In the genomic region with DNA sequence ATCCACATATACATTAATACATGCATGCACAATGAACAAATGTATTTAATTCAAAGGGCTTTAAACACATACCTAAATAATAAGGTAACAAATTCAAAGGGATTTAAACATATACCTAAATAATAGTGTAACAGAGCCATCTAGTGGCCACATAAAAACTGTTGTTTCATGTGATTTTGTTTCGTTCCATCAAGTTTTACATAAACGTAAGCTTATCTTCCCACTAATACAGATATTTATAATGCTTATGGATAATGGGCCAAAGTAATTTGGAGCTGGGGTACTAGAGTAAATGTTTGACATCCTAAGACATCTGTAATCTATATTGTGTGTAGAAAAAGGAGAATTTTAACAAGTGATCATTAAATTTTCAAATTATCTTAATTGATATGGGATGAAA, we compare ENCODE assay signal across 8 cellular contexts.
DNase-seq lines count a peak whose midpoint lies in the region; ATAC-seq and TF ChIP-seq lines count a peak whose summit lies in the region.

No MANE protein-coding gene starts in this region.

- no peaks in the 10 kb centered on the region for H3K9me3 Mint-ChIP-seq in H9

- H2BK20ac ChIP-seq in H9 (ENCODE audit: low read depth, low read length, poor library complexity, severe bottlenecking), result no peak overlapping the region

- in situ Hi-C loops in astrocyte of the cerebellum (cut with HindIII; ENCODE audit: low sequenced_read_pairs), result no loop called here

- no peak overlapping the region for H3K18ac ChIP-seq in H9 (ENCODE audit: insufficient read length, low read depth, low read length)

- H3K14ac ChIP-seq in H9 (ENCODE audit: insufficient read depth, low read length), result no peak overlapping the region

- H2AK5ac ChIP-seq in H9 (ENCODE audit: insufficient read length, low read length), result no peak overlapping the region

- H3K27ac Mint-ChIP-seq in H9, result no peak overlapping the region

- H2BK120ac ChIP-seq in H9 (ENCODE audit: low read depth, low read length, poor library complexity, severe bottlenecking), result no peak overlapping the region

- H3K27me3 ChIP-seq in H9 (ENCODE audit: insufficient read depth, low read length), result no peaks in the 10 kb centered on the region

- no peak overlapping the region for H3K4me3 ChIP-seq in astrocyte of the cerebellum (ENCODE audit: low read depth, low read length)

- H3K4me2 ChIP-seq in H9 (ENCODE audit: insufficient read depth, insufficient read length, low read length), result no peak overlapping the region

- H3K9me3 ChIP-seq in H9 (ENCODE audit: control insufficient read depth, low read depth, low read length), result no peaks in the 10 kb centered on the region

- no peak overlapping the region for H3K4ac ChIP-seq in H9 (ENCODE audit: low read depth, low read length)

- no peaks in the 10 kb centered on the region for H3K4me1 Mint-ChIP-seq in H9

- H3K23me2 ChIP-seq in H9 (ENCODE audit: insufficient read length, low read depth, low read length, poor library complexity, severe bottlenecking), result no peaks in the 10 kb centered on the region

- no peak overlapping the region for H2BK12ac ChIP-seq in H9 (ENCODE audit: insufficient read length, low read depth, low read length)

- no peak overlapping the region for H3K9ac ChIP-seq in H9 (ENCODE audit: extremely low read depth, insufficient read length, low read length)

- H3K36me3 Mint-ChIP-seq in H9 (ENCODE audit: insufficient read depth in 1 of 3, low read depth in 3 of 3), result no peaks in the 10 kb centered on the region

- TF ChIP-seq CTCF in H9 (conservative IDR thresholded peaks at IDR 0.05) (peak; percentile 78), astrocyte of the cerebellum (IDR thresholded peaks at IDR 0.05; ENCODE audit: low read depth, low read length, missing control alignments) (peak; percentile 11)

- no peak overlapping the region for H3K27ac ChIP-seq in H9 (ENCODE audit: insufficient read length, low read depth, low read length)

- no peak overlapping the region for H4K8ac ChIP-seq in H9 (replicated peaks; ENCODE audit: insufficient read length, low read depth, low read length)

- no peaks in the 10 kb centered on the region for H3K79me2 ChIP-seq in H9 (ENCODE audit: insufficient read depth, low read length)

- ATAC-seq in HG03460 (IDR thresholded peaks at IDR 0.05; ENCODE audit: unreplicated experiment), result no peak

- H3K79me1 ChIP-seq in H9 (ENCODE audit: insufficient read depth, low read depth, low read length, poor library complexity, severe bottlenecking), result no peaks in the 10 kb centered on the region

- H4K20me1 ChIP-seq in H9 (ENCODE audit: control insufficient read depth, insufficient read depth, insufficient read length), result no peaks in the 10 kb centered on the region

- H3K4me1 ChIP-seq in H9 (ENCODE audit: insufficient read depth, low read length), result no peaks in the 10 kb centered on the region

- H3K56ac ChIP-seq in H9 (ENCODE audit: insufficient read length, low read depth, low read length), result no peak overlapping the region

- no CpG with 5 or more reads among the region's 2 CpGs for WGBS in H9 (ENCODE audit: extremely low coverage, insufficient read length, low lambda C conversion rate)

- no peak overlapping the region for H4K91ac ChIP-seq in H9 (ENCODE audit: insufficient read length, low read depth, low read length)

- no peak overlapping the region for H4K5ac ChIP-seq in H9 (ENCODE audit: insufficient read length, low read depth, low read length)

- no peak overlapping the region for H2AFZ ChIP-seq in H9 (ENCODE audit: low read length)

- no peak overlapping the region for H3K23ac ChIP-seq in H9 (ENCODE audit: insufficient read length, low read depth, low read length)

- DNase-seq in NCI-H2081 (lab: John Stamatoyannopoulos, UW) (peak; percentile 5 to 45), NCI-H2081 treated with DMSO at 0.1 percent for 48 hours (lab: John Stamatoyannopoulos, UW) (no peak), H9 (no peak), NCI-H1694 (lab: John Stamatoyannopoulos, UW) (peak; percentile 49), astrocyte of the cerebellum (ENCODE audit: low read depth) (peak; percentile 55), kidney glomerular epithelial cell (lab: John Stamatoyannopoulos, UW) (peak; percentile 20), 8988T (no peak)

- no peak overlapping the region for H2BK15ac ChIP-seq in H9 (ENCODE audit: low read depth, low read length)

- H2BK5ac ChIP-seq in H9 (ENCODE audit: insufficient read length, low read length), result no peak overlapping the region

- H3T11ph ChIP-seq in H9 (ENCODE audit: low read length), result no peak overlapping the region

- no peaks in the 10 kb centered on the region for H3K27me3 Mint-ChIP-seq in H9 (ENCODE audit: low read depth)

- H3K4me3 Mint-ChIP-seq in H9, result no peak overlapping the region

Comparison
In these comparisons a context has a peak if more than half of its experiments do, and no peak if none do; other contexts are left out.
1. DNase-seq: peak in NCI-H2081 (2 of 2), NCI-H1694 (single experiment), astrocyte of the cerebellum (single experiment) and kidney glomerular epithelial cell (single experiment); none in NCI-H2081 treated with DMSO at 0.1 percent for 48 hours (single experiment), H9 (single experiment) and 8988T (single experiment).